Comparison of ENCODE assay signal across 30 cellular contexts in genomic region chr13:31719214-31719613, GRCh38. TPM values are rescaled to one million over a fixed set of nuclear protein-coding genes. Genes with fewer than 3 reads are reported as not detected.
"Had no signal": no experiment of that assay in that cellular context is flagged by ENCODE, and none has a peak within 500 bp of the region (broad histone marks: within the 10 kb centered on the region; RNA-seq: fewer than 3 reads in every experiment).

No MANE protein-coding gene starts in this region.

- H3K27ac ChIP-seq: stomach, suprapubic skin, testis, thoracic aorta, thyroid gland, tibial artery, tibial nerve, transverse colon, upper lobe of left lung, upper lobe of right lung, uterus, vagina had no signal

- FAIRE-seq: urothelium cell line had no signal

- H3K36me3 ChIP-seq: stomach, suprapubic skin, thoracic aorta, thyroid gland, tibial artery, tibial nerve, transverse colon, upper lobe of left lung, upper lobe of right lung, uterus, vagina had no signal

- H3K4me1 ChIP-seq: stomach, suprapubic skin, testis, thyroid gland, tibial artery, transverse colon, upper lobe of left lung, upper lobe of right lung, uterus, vagina had no signal

- DNase-seq: stimulated activated CD4-positive, alpha-beta T cell treated with anti-CD3 and anti-CD28 coated beads, Interleukin-2, amount 100 ng/mL, for 48 hours; stimulated activated CD4-positive, alpha-beta T cell treated with anti-CD3 and anti-CD28 coated beads, Interleukin-4, amount 100 ng/mL, for 1 hour; stimulated activated CD4-positive, alpha-beta T cell treated with anti-CD3 and anti-CD28 coated beads, Interleukin-4, amount 100 ng/mL, for 24 hours; stimulated activated CD4-positive, alpha-beta T cell treated with anti-CD3 and anti-CD28 coated beads, Interleukin-4, amount 100 ng/mL, for 4 hours; stimulated activated CD8-positive, alpha-beta memory T cell treated with anti-CD3 and anti-CD28 coated beads, Interleukin-4, amount 100 ng/mL, for 48 hours; stimulated activated naive B cell treated with anti-CD40 and anti-IgM and Interleukin-4, amounts not matched to agents 10 μg/mL and 1 μg/mL and 100 μg/mL, for 72 hours; stimulated activated naive CD4-positive, alpha-beta T cell; stimulated activated naive CD4-positive, alpha-beta T cell treated with Interleukin-2 at 50 U/mL for 16 hours; stimulated activated naive CD8-positive, alpha-beta T cell treated with anti-CD3 and anti-CD28 coated beads, Interleukin-15, amount 100 ng/mL, for 72 hours; stimulated activated naive CD8-positive, alpha-beta T cell treated with anti-CD3 and anti-CD28 coated beads, Interleukin-15, Interleukin-2, amounts not matched to agents 100 U/mL and 50 U/mL, for 24 hours; stomach; substantia nigra; testis; thyroid gland; tibial artery; transverse colon; upper lobe of left lung; upper lobe of right lung; uterus had no signal

- H3K27me3 ChIP-seq: testis, thyroid gland, tibial nerve, transverse colon, upper lobe of left lung, uterus, vagina had no signal

- ATAC-seq: stimulated activated effector memory CD8-positive, alpha-beta T cell treated with anti-CD3 and anti-CD28 coated beads, Interleukin-12 subunit alpha, Interleukin-12 subunit beta, amount 100 ng/mL, for 72 hours; stimulated activated memory B cell treated with anti-CD40 and anti-IgM and Interleukin-4, amounts not matched to agents 10 μg/mL and 1 μg/mL and 100 μg/mL, for 72 hours; stimulated activated naive B cell treated with anti-CD40 and anti-IgM and Interleukin-4, amounts not matched to agents 10 μg/mL and 1 μg/mL and 100 μg/mL, for 72 hours; stimulated activated naive CD8-positive, alpha-beta T cell treated with anti-CD3 and anti-CD28 coated beads, Interleukin-15, amount 100 ng/mL, for 72 hours; stimulated activated naive CD8-positive, alpha-beta T cell treated with anti-CD3 and anti-CD28 coated beads, Interleukin-15, Interleukin-2, amounts not matched to agents 100 U/mL and 50 U/mL, for 24 hours; upper lobe of right lung had no signal

- H3K4me3 ChIP-seq: stomach, suprapubic skin, testis, thoracic aorta, thyroid gland, tibial artery, tibial nerve, transverse colon, upper lobe of left lung, upper lobe of right lung, uterus, vagina had no signal

- H3K9me3 ChIP-seq: stomach, testis, thoracic aorta, thyroid gland, tibial artery, tibial nerve, transverse colon, upper lobe of left lung, upper lobe of right lung, uterus, vagina had no signal

RNA-seq across cellular contexts. Expression of gene RXFP2, which starts 20.1 kb away (rescaled TPM):
- total RNA-seq: stomach, temporal lobe, transverse colon, upper lobe of left lung, upper lobe of right lung, ureter, urinary bladder, vagina had no signal
- polyA plus RNA-seq: stomach, thymus, urinary bladder had no signal
